Comparison of ENCODE assay signal across 8 cellular contexts in the genomic region with DNA sequence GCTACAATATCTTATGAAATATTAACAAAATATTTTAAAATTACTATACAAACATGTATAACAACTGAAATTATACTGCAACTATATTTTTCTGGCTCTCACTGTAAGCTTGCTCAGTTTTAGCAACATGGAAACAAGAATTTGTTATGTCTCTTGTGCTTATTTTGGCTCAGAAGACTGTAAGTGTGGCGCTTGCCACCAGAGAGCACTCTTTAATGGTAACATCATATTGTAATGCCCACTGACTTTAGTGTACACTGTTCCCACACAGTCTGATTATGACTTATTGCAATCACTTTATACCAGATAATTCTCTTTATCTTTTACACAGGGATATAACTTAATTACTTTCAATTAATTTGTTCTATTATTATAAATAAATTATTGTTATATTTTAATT.
DNase-seq lines count a peak whose midpoint lies in the region; ATAC-seq and TF ChIP-seq lines count a peak whose summit lies in the region.

No MANE protein-coding gene starts in this region.

- no peaks in the 10 kb centered on the region for H3K36me3 ChIP-seq in kidney epithelial cell (ENCODE audit: control insufficient read depth, insufficient read depth, low read length)

- H3K4me3 ChIP-seq in kidney epithelial cell (ENCODE audit: low read depth, low read length) = no peak overlapping the region

- no peaks in the 10 kb centered on the region for H3K27me3 Mint-ChIP-seq in T-helper 2 cell treated with Interferon-gamma antibody and Interleukin-4, amounts not matched to agents 5 μg/mL and 100 μg/mL, for 36 hours (ENCODE audit: low read depth)

- H3K4me1 Mint-ChIP-seq in T-helper 2 cell treated with Interferon-gamma antibody and Interleukin-4, amounts not matched to agents 5 μg/mL and 100 μg/mL, for 36 hours (ENCODE audit: low read depth) = no peaks in the 10 kb centered on the region

- peak; percentile 42 for TF ChIP-seq CTCF in kidney epithelial cell (IDR thresholded peaks at IDR 0.05; ENCODE audit: insufficient read depth, low read length, poor library complexity, severe bottlenecking)

- DNase-seq in SIG-M5 treated with dmso at 0.1 percent for 504 hours (lab: John Stamatoyannopoulos, UW; ENCODE audit: unreplicated experiment) (peak; percentile 49), SIG-M5 (lab: John Stamatoyannopoulos, UW) (no peak), RPMI8226 (peak; percentile 7), kidney epithelial cell (ENCODE audit: low read depth) (no peak), T1000 (lab: John Stamatoyannopoulos, UW) (no peak)
- no peak for DNase-seq in stimulated activated naive CD8-positive, alpha-beta T cell treated with anti-CD3 and anti-CD28 coated beads, Interleukin-15, Interleukin-2, amounts not matched to agents 100 U/mL and 50 U/mL, for 24 hours
- DNase-seq in T-helper 2 cell treated with Interferon-gamma antibody and Interleukin-4, amounts not matched to agents 5 μg/mL and 100 μg/mL, for 36 hours (ENCODE audit: low spot score) = no peak

- H3K36me3 Mint-ChIP-seq in T-helper 2 cell treated with Interferon-gamma antibody and Interleukin-4, amounts not matched to agents 5 μg/mL and 100 μg/mL, for 36 hours (ENCODE audit: low read depth) = no peaks in the 10 kb centered on the region

- H3K27me3 ChIP-seq in kidney epithelial cell (ENCODE audit: control insufficient read depth, insufficient read depth, low read length) = no peaks in the 10 kb centered on the region

- no peak overlapping the region for H3K27ac Mint-ChIP-seq in T-helper 2 cell treated with Interferon-gamma antibody and Interleukin-4, amounts not matched to agents 5 μg/mL and 100 μg/mL, for 36 hours

- no peak overlapping the region for H3K4me3 Mint-ChIP-seq in T-helper 2 cell treated with Interferon-gamma antibody and Interleukin-4, amounts not matched to agents 5 μg/mL and 100 μg/mL, for 36 hours

- no peaks in the 10 kb centered on the region for H3K9me3 Mint-ChIP-seq in T-helper 2 cell treated with Interferon-gamma antibody and Interleukin-4, amounts not matched to agents 5 μg/mL and 100 μg/mL, for 36 hours

- peak; percentile 72 for ATAC-seq in HG03575 (IDR thresholded peaks at IDR 0.05; ENCODE audit: extremely low read depth, insufficient number of reproducible peaks, low FRiP score, unreplicated experiment)
- no peak for ATAC-seq in stimulated activated naive CD8-positive, alpha-beta T cell treated with anti-CD3 and anti-CD28 coated beads, Interleukin-15, Interleukin-2, amounts not matched to agents 100 U/mL and 50 U/mL, for 24 hours

Comparison
In these comparisons a context has a peak if more than half of its experiments do, and no peak if none do; other contexts are left out.
1. DNase-seq: peak in SIG-M5 treated with dmso at 0.1 percent for 504 hours (single experiment) and RPMI8226 (single experiment); none in SIG-M5 (single experiment), kidney epithelial cell (single experiment), stimulated activated naive CD8-positive, alpha-beta T cell treated with anti-CD3 and anti-CD28 coated beads, Interleukin-15, Interleukin-2, amounts not matched to agents 100 U/mL and 50 U/mL, for 24 hours (single experiment), T-helper 2 cell treated with Interferon-gamma antibody and Interleukin-4, amounts not matched to agents 5 μg/mL and 100 μg/mL, for 36 hours (single experiment) and T1000 (single experiment).